Comparison of ENCODE assay signal across 1 cellular context in genomic region chr4:180538384-180539052, GRCh38.
A peak's percentile ranks its signal among the peaks of the same experiment; 100 is the strongest.
TF ChIP-seq lines count a peak whose summit lies in the region.

No MANE protein-coding gene starts in this region.

TF ChIP-seq in H1, 55 proteins besides CTCF, POLR2A, EP300 and RAD21:
- TF ChIP-seq RNF2 (IDR thresholded peaks at IDR 0.05; ENCODE audit: borderline replicate concordance, low read depth, low read length, missing control alignments, poor library complexity, severe bottlenecking) (no peak), NANOG (IDR thresholded peaks at IDR 0.05; ENCODE audit: insufficient read depth, low read depth, low read length, poor library complexity, severe bottlenecking) (no peak), TAF1 (IDR thresholded peaks at IDR 0.05; ENCODE audit: low read depth, low read length) (no peak), ATF3 (IDR thresholded peaks at IDR 0.05; ENCODE audit: insufficient read depth, low read depth, low read length) (no peak), MAFK (IDR thresholded peaks at IDR 0.05; ENCODE audit: low read depth, low read length) (peak; percentile 49; the same call in 1 of the 2 replicates)
